ENCODE assay signal across 1 cellular context in genomic region chr20:48770700-48771099, GRCh38.
TF ChIP-seq lines count a peak whose summit lies in the region.

No MANE protein-coding gene starts in this region.

TF ChIP-seq in K562, 482 proteins besides CTCF, POLR2A, EP300 and RAD21:
- TF ChIP-seq CBFA2T3 (IDR thresholded peaks at IDR 0.05) (peak; percentile 45), ATF1 (CRISPR knock-in tag; IDR thresholded peaks at IDR 0.05) (no peak), ATF1 (tag; IDR thresholded peaks at IDR 0.05) (no peak)
